Comparison of ENCODE assay signal across 11 cellular contexts in the genomic region with DNA sequence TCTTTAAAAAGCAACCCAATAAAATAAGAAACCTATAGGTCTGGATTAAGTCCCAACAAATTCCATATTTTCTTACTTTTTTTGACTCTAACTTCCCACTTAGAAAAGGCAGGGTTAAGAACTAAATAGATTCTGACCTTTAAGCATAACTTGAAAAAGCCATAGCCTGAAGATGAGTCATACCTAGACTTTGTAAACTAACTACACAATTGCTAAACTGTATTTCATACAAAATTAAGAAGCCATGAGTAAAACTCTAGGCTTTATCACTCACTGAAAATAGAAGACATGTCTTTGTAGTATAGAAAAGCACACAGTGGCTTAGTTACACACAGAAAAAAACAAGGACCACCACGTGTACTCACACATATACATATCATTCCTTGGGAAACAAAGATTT. TPM values are rescaled to one million over a fixed set of nuclear protein-coding genes. Genes with fewer than 3 reads are reported as not detected.
DNase-seq lines count a peak whose midpoint lies in the region; ATAC-seq and TF ChIP-seq lines count a peak whose summit lies in the region.
"Had no signal": no experiment of that assay in that cellular context is flagged by ENCODE, and none has a peak within 500 bp of the region (broad histone marks: within the 10 kb centered on the region; RNA-seq: fewer than 3 reads in every experiment).

No MANE protein-coding gene starts in this region.

- H3K4me1 Mint-ChIP-seq in activated naive CD8-positive, alpha-beta T cell (ENCODE audit: low read depth) = peaks cover 81% of the 10 kb centered on the region

- TF ChIP-seq EP300 in tibial nerve (IDR thresholded peaks at IDR 0.05) = no peak

- TF ChIP-seq CTCF in osteoblast (IDR thresholded peaks at IDR 0.05; ENCODE audit: extremely low read depth, low read depth, low read length) (no peak), spleen (IDR thresholded peaks at IDR 0.05 in 8 of 11, conservative IDR thresholded peaks at IDR 0.05 in 3 of 11) (no peak), tibial nerve (IDR thresholded peaks at IDR 0.05) (no peak)

- H3K27ac ChIP-seq in osteoblast (ENCODE audit: low read depth, low read length) (no peak overlapping the region), spleen (no peak overlapping the region), tibial nerve (no peak overlapping the region)
- H3K27ac ChIP-seq: heart right ventricle had no signal

- peaks cover 6% of the 10 kb centered on the region for H3K9me3 Mint-ChIP-seq in activated naive CD8-positive, alpha-beta T cell (ENCODE audit: low read depth)

- peak overlapping the region; percentile 51 for H3K27ac Mint-ChIP-seq in activated naive CD8-positive, alpha-beta T cell

- H2AFZ ChIP-seq in osteoblast (ENCODE audit: low read length) = no peak overlapping the region

- H3K36me3 Mint-ChIP-seq in activated naive CD8-positive, alpha-beta T cell = peaks cover 17% of the 10 kb centered on the region

- DNase-seq in osteoblast (ENCODE audit: insufficient read length, low spot score, missing footprints) = peak; percentile 45
- DNase-seq in hepatic stellate cell (ENCODE audit: low spot score) = no peak
- no peak for DNase-seq in spleen
- no peak for DNase-seq in tibial nerve (ENCODE audit: low spot score in 2 of 2)
- DNase-seq: heart right ventricle, retina had no signal

- ATAC-seq in GM18868 (IDR thresholded peaks at IDR 0.05; ENCODE audit: unreplicated experiment) = peak; percentile 92
- ATAC-seq in HG02870 (IDR thresholded peaks at IDR 0.05; ENCODE audit: unreplicated experiment) = peak; percentile 86
- ATAC-seq in HG03342 (IDR thresholded peaks at IDR 0.05; ENCODE audit: unreplicated experiment) = no peak
- ATAC-seq: heart right ventricle, K562 had no signal

- no peak for TF ChIP-seq POLR2A in spleen (IDR thresholded peaks at IDR 0.05)
- no peak for TF ChIP-seq POLR2A in tibial nerve (IDR thresholded peaks at IDR 0.05)

- intact Hi-C loops in spleen (cut with DNase I; ENCODE audit: low total_unique reads) = no loop called here

- H3K4me1 ChIP-seq in osteoblast (ENCODE audit: insufficient read depth, low read length) = peaks cover 17% of the 10 kb centered on the region
- H3K4me1 ChIP-seq in spleen = peaks cover 0 to 9% (median 4%) of the 10 kb centered on the region in 6 donors
- H3K4me1 ChIP-seq in tibial nerve = peaks cover 0 to 31% (median 11%) of the 10 kb centered on the region in 4 donors

- no peaks in the 10 kb centered on the region for H4K20me1 ChIP-seq in osteoblast (ENCODE audit: insufficient read depth, low read length)

- no peak overlapping the region for H3K4me2 ChIP-seq in osteoblast (ENCODE audit: insufficient read depth, low read length)

- H3K36me3 ChIP-seq in osteoblast (ENCODE audit: insufficient read depth, low read length) = no peaks in the 10 kb centered on the region
- H3K36me3 ChIP-seq in spleen = no peaks in the 10 kb centered on the region
- no peaks in the 10 kb centered on the region for H3K36me3 ChIP-seq in tibial nerve
- H3K36me3 ChIP-seq: heart right ventricle had no signal

- H3K9me3 ChIP-seq in osteoblast (ENCODE audit: low read depth, low read length) (no peaks in the 10 kb centered on the region), spleen (peaks cover 0 to 10% (median 8%) of the 10 kb centered on the region in 8 donors), tibial nerve (peaks cover 0 to 7% (median 2%) of the 10 kb centered on the region in 4 donors)

- H3K79me2 ChIP-seq in osteoblast (ENCODE audit: insufficient read depth, low read length) = peaks cover 5% of the 10 kb centered on the region

- H3K27me3 Mint-ChIP-seq in activated naive CD8-positive, alpha-beta T cell = no peaks in the 10 kb centered on the region

- peak overlapping the region; percentile 10 for H3K4me3 Mint-ChIP-seq in activated naive CD8-positive, alpha-beta T cell

- H3K4me3 ChIP-seq in osteoblast (ENCODE audit: insufficient read depth, low read length) = no peak overlapping the region
- no peak overlapping the region for H3K4me3 ChIP-seq in spleen
- no peak overlapping the region for H3K4me3 ChIP-seq in tibial nerve
- H3K4me3 ChIP-seq: heart right ventricle, K562 had no signal

- 78 to 90% (median 85%) methylated on average over 1 of the region's 1 CpG for WGBS in spleen, 5 donors
- 43 to 59% methylated on average over 1 of the region's 1 CpG for WGBS in tibial nerve, 2 donors

- H3K27me3 ChIP-seq in osteoblast (ENCODE audit: insufficient read depth, low read length) (no peaks in the 10 kb centered on the region), spleen (replicated peaks in 1 of 7) (no peaks in the 10 kb centered on the region), tibial nerve (no peaks in the 10 kb centered on the region)
- H3K27me3 ChIP-seq: heart right ventricle had no signal

RNA-seq across cellular contexts. Expression of gene MLLT3, which starts 51.5 kb away (rescaled TPM):
- total RNA-seq in osteoblast (13.8 and 17.4 TPM in 2 replicates), spleen (10 to 100 TPM in 6 of 7 donors, 1 to 10 TPM in 1; 9.3 to 15.2 (median 12.4) TPM), tibial nerve (10 to 100 TPM; 10.2 to 15.3 (median 14.5) TPM)
- polyA plus RNA-seq in spleen = 1 to 10 TPM; 2.8 to 4.8 (median 3.4) TPM
